Comparison of ENCODE assay signal across 12 cellular contexts in the genomic region with DNA sequence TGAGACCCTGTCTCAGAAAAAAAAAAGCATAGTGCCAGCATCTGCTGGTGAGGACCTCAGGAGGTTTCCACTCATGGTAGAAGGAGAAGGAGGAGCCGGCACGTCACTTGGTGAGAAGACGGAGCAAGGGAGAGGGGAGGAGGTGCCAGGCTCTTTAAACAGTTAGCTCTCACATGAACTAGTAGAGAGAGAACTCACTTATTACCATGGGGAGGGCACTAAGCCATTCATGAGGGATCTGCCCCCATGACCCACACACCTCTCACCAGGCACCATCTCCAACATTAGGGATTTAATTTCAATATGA.
DNase-seq lines count a peak whose midpoint lies in the region; ATAC-seq and TF ChIP-seq lines count a peak whose summit lies in the region.
"Had no signal": no experiment of that assay in that cellular context is flagged by ENCODE, and none has a peak within 500 bp of the region (broad histone marks: within the 10 kb centered on the region; RNA-seq: fewer than 3 reads in every experiment).

No MANE protein-coding gene starts in this region.

- intact Hi-C loops in posterior vena cava (cut with DNase I) = no loop called here

- H3K4me1 Mint-ChIP-seq in neural progenitor cell = peaks cover 17% of the 10 kb centered on the region

- TF ChIP-seq CTCF in neural progenitor cell (IDR thresholded peaks at IDR 0.05) = no peak

- no peak overlapping the region for H3K4me2 ChIP-seq in neural progenitor cell

- peak; percentile 34 for ATAC-seq in GM18505 (IDR thresholded peaks at IDR 0.05; ENCODE audit: unreplicated experiment)
- peak; percentile 43 for ATAC-seq in GM19455 (IDR thresholded peaks at IDR 0.05; ENCODE audit: unreplicated experiment)
- peak; percentile 36 for ATAC-seq in HG02852 (IDR thresholded peaks at IDR 0.05; ENCODE audit: unreplicated experiment)
- ATAC-seq in HG03520 (IDR thresholded peaks at IDR 0.05; ENCODE audit: unreplicated experiment) = peak; percentile 35

- H3K9me3 Mint-ChIP-seq in neural progenitor cell = no peaks in the 10 kb centered on the region

- H3K4me1 ChIP-seq in neural progenitor cell = no peaks in the 10 kb centered on the region
- H3K4me1 ChIP-seq: ascending aorta, BE2C had no signal

- no peak overlapping the region for H3K9ac ChIP-seq in neural progenitor cell

- H3F3A ChIP-seq in neural progenitor cell (ENCODE audit: low read depth) = no peaks in the 10 kb centered on the region

- DNase-seq in posterior vena cava (ENCODE audit: low spot score) (no peak), NCI-H1417 treated with DMSO at 0.1 percent for 48 hours (lab: John Stamatoyannopoulos, UW) (no peak), neural progenitor cell (ENCODE audit: low spot score) (no peak), glomerular visceral epithelial cell (ENCODE audit: extremely low spot score) (no peak)
- DNase-seq: BE2C; effector CD4-positive, alpha-beta T cell; NCI-H524 had no signal

- H3K27me3 Mint-ChIP-seq in neural progenitor cell (ENCODE audit: insufficient read depth, low read depth) = no peaks in the 10 kb centered on the region

- TF ChIP-seq POLR2A in GM18505 (IDR thresholded peaks at IDR 0.05; ENCODE audit: borderline replicate concordance, extremely low read depth, insufficient read depth, insufficient read length) = no peak

- no peaks in the 10 kb centered on the region for H3K9me3 ChIP-seq in neural progenitor cell (ENCODE audit: low read depth)
- H3K9me3 ChIP-seq: ascending aorta, BE2C had no signal

- no peaks in the 10 kb centered on the region for H4K20me1 ChIP-seq in neural progenitor cell (ENCODE audit: low read depth)

- no peaks in the 10 kb centered on the region for H3K36me3 Mint-ChIP-seq in neural progenitor cell

- no peak overlapping the region for H3K4me3 Mint-ChIP-seq in neural progenitor cell

- no peaks in the 10 kb centered on the region for H3K79me2 ChIP-seq in neural progenitor cell (ENCODE audit: low read depth)

- no peak overlapping the region for H3K4me3 ChIP-seq in neural progenitor cell
- H3K4me3 ChIP-seq: ascending aorta had no signal

- H3K36me3 ChIP-seq in neural progenitor cell = no peaks in the 10 kb centered on the region
- H3K36me3 ChIP-seq: ascending aorta, BE2C had no signal

- no peak overlapping the region for H2AFZ ChIP-seq in neural progenitor cell (replicated peaks)

- no peak overlapping the region for H3K27ac Mint-ChIP-seq in neural progenitor cell

- no peaks in the 10 kb centered on the region for H3K27me3 ChIP-seq in neural progenitor cell
- H3K27me3 ChIP-seq: ascending aorta had no signal

- H3K27ac ChIP-seq in neural progenitor cell = no peak overlapping the region
- H3K27ac ChIP-seq: ascending aorta had no signal
